Comparison of ENCODE assay signal across 13 cellular contexts in genomic region chr6:35081426-35081851, GRCh38. TPM values are rescaled to one million over a fixed set of nuclear protein-coding genes. Genes with fewer than 3 reads are reported as not detected.
DNase-seq lines count a peak whose midpoint lies in the region; ATAC-seq and TF ChIP-seq lines count a peak whose summit lies in the region.
"Had no signal": no experiment of that assay in that cellular context is flagged by ENCODE, and none has a peak within 500 bp of the region (broad histone marks: within the 10 kb centered on the region; RNA-seq: fewer than 3 reads in every experiment).

No MANE protein-coding gene starts in this region.

- TF ChIP-seq CTCF in CD14-positive monocyte (IDR thresholded peaks at IDR 0.05) (no peak), Loucy (conservative IDR thresholded peaks at IDR 0.05; ENCODE audit: low read length) (no peak), mammary epithelial cell (conservative IDR thresholded peaks at IDR 0.05 in 1 of 2, IDR thresholded peaks at IDR 0.05 in 1 of 2; ENCODE audit: extremely low read depth in 1 of 2, insufficient read depth in 1 of 2, low read depth in 1 of 2, low read length in 2 of 2) (no peak), nephron (IDR thresholded peaks at IDR 0.05; ENCODE audit: unreplicated experiment in 3 of 3) (no peak)

- H3K9me3 ChIP-seq in Loucy (ENCODE audit: insufficient read depth, low read depth, low read length) (no peaks in the 10 kb centered on the region), mammary epithelial cell (replicated peaks; ENCODE audit: insufficient read depth, low read length) (no peaks in the 10 kb centered on the region), HAP-1 (no peaks in the 10 kb centered on the region)

- no peaks in the 10 kb centered on the region for H4K20me1 ChIP-seq in Loucy (ENCODE audit: insufficient read depth, low read length, poor library complexity, severe bottlenecking)
- no peaks in the 10 kb centered on the region for H4K20me1 ChIP-seq in mammary epithelial cell (ENCODE audit: insufficient read depth, low read length)

- WGBS in mammary epithelial cell (ENCODE audit: low coverage, missing lambda C conversion rate) = 11% methylated on average over 4 of the region's 13 CpGs

- H3K4me1 ChIP-seq in Loucy (ENCODE audit: insufficient read depth, low read length, poor library complexity, severe bottlenecking) = peaks cover 20% of the 10 kb centered on the region
- peaks cover 51% of the 10 kb centered on the region for H3K4me1 ChIP-seq in mammary epithelial cell (ENCODE audit: insufficient read depth, low read length)
- H3K4me1 ChIP-seq in HAP-1 = no peaks in the 10 kb centered on the region

- no TSS peak for BruUV-seq in mammary epithelial cell (replicated peaks; lab: Mats Ljungman, UMichigan)

- CTCF ChIA-PET in mammary epithelial cell (lab: Charles Lee; ENCODE audit: low non-redundant PET) = interaction anchor here (0.6 kb wide), 1 partner anchor 124 kb away, joined by 3 read pairs; no protein-coding TSS in a partner anchor

- DNase-seq in CD14-positive monocyte (ENCODE audit: low spot score) (peak; percentile 48), mammary epithelial cell (peak; percentile 49), NCI-H2196 (lab: John Stamatoyannopoulos, UW; ENCODE audit: unreplicated experiment) (no peak), HAP-1 (ENCODE audit: low spot score in 2 of 2) (no peak)
- no peak for DNase-seq in activated T-helper 1 cell treated with anti-CD3 and anti-CD28 coated beads, Interleukin-12 subunit alpha, Interleukin-12 subunit beta, Interleukin-2, Interleukin-4 antibody, amounts not matched to agents 30 ng/mL and 10 ng/mL and 1 ng/mL, durations not matched to agents 14 hours and 24 hours and 36 hours (ENCODE audit: low spot score)
- DNase-seq: NCI-H226 had no signal

- H3K79me2 ChIP-seq in Loucy (ENCODE audit: insufficient read depth, low read length) (no peaks in the 10 kb centered on the region), mammary epithelial cell (ENCODE audit: insufficient read depth, low read length) (no peaks in the 10 kb centered on the region)

- no peak for ATAC-seq in HG03354 (IDR thresholded peaks at IDR 0.05; ENCODE audit: poor library complexity, severe bottlenecking, unreplicated experiment)
- ATAC-seq: K562 had no signal

- H3K4me2 ChIP-seq in Loucy (ENCODE audit: low read depth, low read length, poor library complexity, severe bottlenecking) (peak overlapping the region; percentile 16), mammary epithelial cell (ENCODE audit: insufficient read depth, low read depth, low read length) (peak overlapping the region; percentile 69)

- H3K36me3 Mint-ChIP-seq in CD14-positive monocyte (peaks cover 77 to 95% of the 10 kb centered on the region in 2 donors), nephron (ENCODE audit: low read depth) (peaks cover 33% of the 10 kb centered on the region)
- no peaks in the 10 kb centered on the region for H3K36me3 Mint-ChIP-seq in activated T-helper 1 cell treated with anti-CD3 and anti-CD28 coated beads, Interleukin-12 subunit alpha, Interleukin-12 subunit beta, Interleukin-2, Interleukin-4 antibody, amounts not matched to agents 30 ng/mL and 10 ng/mL and 1 ng/mL, durations not matched to agents 14 hours and 24 hours and 36 hours (ENCODE audit: low read depth)

- H3K4me3 Mint-ChIP-seq in CD14-positive monocyte = peak overlapping the region; percentile 21 to 76
- H3K4me3 Mint-ChIP-seq in nephron = no peak overlapping the region
- H3K4me3 Mint-ChIP-seq in activated T-helper 1 cell treated with anti-CD3 and anti-CD28 coated beads, Interleukin-12 subunit alpha, Interleukin-12 subunit beta, Interleukin-2, Interleukin-4 antibody, amounts not matched to agents 30 ng/mL and 10 ng/mL and 1 ng/mL, durations not matched to agents 14 hours and 24 hours and 36 hours = no peak overlapping the region

- H3K9me2 ChIP-seq in Loucy (replicated peaks; ENCODE audit: low read depth, low read length) = no peaks in the 10 kb centered on the region

- intact Hi-C loops in CD14-positive monocyte (cut with micrococcal nuclease) (no loop called here), mammary epithelial cell (cut with micrococcal nuclease) (loop anchor here (2.0 kb wide), 1 partner anchor 57 kb away; no protein-coding TSS in a partner anchor)
- intact Hi-C loops in activated T-helper 1 cell treated with anti-CD3 and anti-CD28 coated beads, Interleukin-12 subunit alpha, Interleukin-12 subunit beta, Interleukin-2, Interleukin-4 antibody, amounts not matched to agents 30 ng/mL and 10 ng/mL and 1 ng/mL, durations not matched to agents 14 hours and 24 hours and 36 hours (cut with micrococcal nuclease) = no loop called here

- H3K36me3 ChIP-seq in Loucy (ENCODE audit: insufficient read depth, low read length) (peaks cover 33% of the 10 kb centered on the region; the same call in 1 of the 2 replicates), mammary epithelial cell (ENCODE audit: insufficient read depth, low read length) (no peaks in the 10 kb centered on the region), HAP-1 (replicated peaks) (peaks cover 15% of the 10 kb centered on the region)
- H3K36me3 ChIP-seq: cardiac muscle cell had no signal

- H2AFZ ChIP-seq in Loucy (ENCODE audit: low read length) (no peak overlapping the region), mammary epithelial cell (ENCODE audit: low read depth, low read length) (peak overlapping the region; percentile 74)

- H3F3A ChIP-seq in Loucy (ENCODE audit: low read depth) = no peaks in the 10 kb centered on the region

- H3K27me3 ChIP-seq in Loucy (ENCODE audit: insufficient read depth, low read length, poor library complexity, severe bottlenecking) = no peaks in the 10 kb centered on the region
- H3K27me3 ChIP-seq in mammary epithelial cell (ENCODE audit: insufficient read depth, low read length) = no peaks in the 10 kb centered on the region
- no peaks in the 10 kb centered on the region for H3K27me3 ChIP-seq in HAP-1 (ENCODE audit: low read depth)
- H3K27me3 ChIP-seq: cardiac muscle cell had no signal

- H3K9me3 Mint-ChIP-seq in CD14-positive monocyte = peaks cover 0 to 1% (median 0%) of the 10 kb centered on the region in 7 donors
- no peaks in the 10 kb centered on the region for H3K9me3 Mint-ChIP-seq in nephron
- no peaks in the 10 kb centered on the region for H3K9me3 Mint-ChIP-seq in activated T-helper 1 cell treated with anti-CD3 and anti-CD28 coated beads, Interleukin-12 subunit alpha, Interleukin-12 subunit beta, Interleukin-2, Interleukin-4 antibody, amounts not matched to agents 30 ng/mL and 10 ng/mL and 1 ng/mL, durations not matched to agents 14 hours and 24 hours and 36 hours

- H3K4me1 Mint-ChIP-seq in CD14-positive monocyte (peaks cover 23% of the 10 kb centered on the region), nephron (peaks cover 9% of the 10 kb centered on the region)
- no peaks in the 10 kb centered on the region for H3K4me1 Mint-ChIP-seq in activated T-helper 1 cell treated with anti-CD3 and anti-CD28 coated beads, Interleukin-12 subunit alpha, Interleukin-12 subunit beta, Interleukin-2, Interleukin-4 antibody, amounts not matched to agents 30 ng/mL and 10 ng/mL and 1 ng/mL, durations not matched to agents 14 hours and 24 hours and 36 hours (ENCODE audit: low read depth)

- H3K27ac ChIP-seq in mammary epithelial cell (ENCODE audit: insufficient read depth, low read depth, low read length) = peak overlapping the region; percentile 66
- H3K27ac ChIP-seq: C4-2B, cardiac muscle cell had no signal

- dilution Hi-C loops in mammary epithelial cell (cut with HindIII; ENCODE audit: low sequenced_read_pairs) = no loop called here

- peaks cover 0 to 4% (median 0%) of the 10 kb centered on the region in 3 donors for H3K27me3 Mint-ChIP-seq in CD14-positive monocyte (ENCODE audit: low read depth in 3 of 3)
- no peaks in the 10 kb centered on the region for H3K27me3 Mint-ChIP-seq in nephron (ENCODE audit: low read depth)
- no peaks in the 10 kb centered on the region for H3K27me3 Mint-ChIP-seq in activated T-helper 1 cell treated with anti-CD3 and anti-CD28 coated beads, Interleukin-12 subunit alpha, Interleukin-12 subunit beta, Interleukin-2, Interleukin-4 antibody, amounts not matched to agents 30 ng/mL and 10 ng/mL and 1 ng/mL, durations not matched to agents 14 hours and 24 hours and 36 hours (ENCODE audit: insufficient read depth)

- H3K9ac ChIP-seq in Loucy (ENCODE audit: low read depth, low read length, poor library complexity, severe bottlenecking) = no peak overlapping the region
- H3K9ac ChIP-seq in mammary epithelial cell (ENCODE audit: insufficient read depth, low read length) = peak overlapping the region; percentile 36

- in situ Hi-C loops in mammary epithelial cell (cut with MboI; ENCODE audit: low sequenced_read_pairs in 2 of 2) (no loop called here), HAP-1 (cut with MboI; ENCODE audit: low sequenced_read_pairs) (no loop called here)

- no peak overlapping the region for H3K4me3 ChIP-seq in Loucy (ENCODE audit: low read length, poor library complexity, severe bottlenecking)
- peak overlapping the region in 2 of 3 experiments; percentile 23 to 29 for H3K4me3 ChIP-seq in mammary epithelial cell (replicated peaks in 1 of 3; ENCODE audit: insufficient read depth in 1 of 3, low read depth in 2 of 3, low read length in 3 of 3)
- H3K4me3 ChIP-seq in HAP-1 = no peak overlapping the region
- H3K4me3 ChIP-seq: cardiac muscle cell, K562 had no signal

- peak overlapping the region; percentile 76 to 91 (median 86) for H3K27ac Mint-ChIP-seq in CD14-positive monocyte
- H3K27ac Mint-ChIP-seq in nephron = peak overlapping the region in 2 of 3 experiments; percentile 31 to 69
- H3K27ac Mint-ChIP-seq in activated T-helper 1 cell treated with anti-CD3 and anti-CD28 coated beads, Interleukin-12 subunit alpha, Interleukin-12 subunit beta, Interleukin-2, Interleukin-4 antibody, amounts not matched to agents 30 ng/mL and 10 ng/mL and 1 ng/mL, durations not matched to agents 14 hours and 24 hours and 36 hours = no peak overlapping the region

RNA-seq across cellular contexts. Expression of gene TCP11, which starts 59.7 kb away (rescaled TPM):
- polyA plus RNA-seq in CD14-positive monocyte (not detected), mammary epithelial cell (not detected)
- not detected for total RNA-seq in mammary epithelial cell
- polyA minus RNA-seq in mammary epithelial cell = not detected
- total RNA-seq in activated T-helper 1 cell treated with anti-CD3 and anti-CD28 coated beads, Interleukin-12 subunit alpha, Interleukin-12 subunit beta, Interleukin-2, Interleukin-4 antibody, amounts not matched to agents 30 ng/mL and 10 ng/mL and 1 ng/mL, durations not matched to agents 14 hours and 24 hours and 36 hours = not detected in 2 replicates
- total RNA-seq: activated CD8-positive, alpha-beta memory T cell treated with anti-CD3 and anti-CD28 coated beads for 36 hours; K562 had no signal
- polyA plus RNA-seq: K562 had no signal

Comparison
In these comparisons a context has a peak if more than half of its experiments do, and no peak if none do; other contexts are left out.
1. DNase-seq: peak in CD14-positive monocyte (single experiment) and mammary epithelial cell (single experiment); none in activated T-helper 1 cell treated with anti-CD3 and anti-CD28 coated beads, Interleukin-12 subunit alpha, Interleukin-12 subunit beta, Interleukin-2, Interleukin-4 antibody, amounts not matched to agents 30 ng/mL and 10 ng/mL and 1 ng/mL, durations not matched to agents 14 hours and 24 hours and 36 hours (single experiment), NCI-H2196 (single experiment) and HAP-1 (0 of 2).
2. H3K4me3 Mint-ChIP-seq: peak in CD14-positive monocyte (2 of 2); none in nephron (0 of 3) and activated T-helper 1 cell treated with anti-CD3 and anti-CD28 coated beads, Interleukin-12 subunit alpha, Interleukin-12 subunit beta, Interleukin-2, Interleukin-4 antibody, amounts not matched to agents 30 ng/mL and 10 ng/mL and 1 ng/mL, durations not matched to agents 14 hours and 24 hours and 36 hours (single experiment).
3. H3K4me3 ChIP-seq: peak in mammary epithelial cell (2 of 3); none in Loucy (single experiment) and HAP-1 (single experiment).